8 cellular contexts compared by ENCODE assay signal in genomic region chr2:232699110-232699509, GRCh38. TPM values are rescaled to one million over a fixed set of nuclear protein-coding genes. Genes with fewer than 3 reads are reported as not detected.
DNase-seq lines count a peak whose midpoint lies in the region; ATAC-seq and TF ChIP-seq lines count a peak whose summit lies in the region.

No MANE protein-coding gene starts in this region.

- H3K27me3 Mint-ChIP-seq in activated T-helper 1 cell treated with anti-CD3 and anti-CD28 coated beads, Interleukin-12 subunit alpha, Interleukin-12 subunit beta, Interleukin-2, Interleukin-4 antibody, amounts not matched to agents 30 ng/mL and 10 ng/mL and 1 ng/mL, durations not matched to agents 14 hours and 24 hours and 36 hours (ENCODE audit: insufficient read depth) = no peaks in the 10 kb centered on the region

- H3K4me3 Mint-ChIP-seq in activated T-helper 1 cell treated with anti-CD3 and anti-CD28 coated beads, Interleukin-12 subunit alpha, Interleukin-12 subunit beta, Interleukin-2, Interleukin-4 antibody, amounts not matched to agents 30 ng/mL and 10 ng/mL and 1 ng/mL, durations not matched to agents 14 hours and 24 hours and 36 hours = peak overlapping the region; percentile 99

- H3K4me1 Mint-ChIP-seq in activated T-helper 1 cell treated with anti-CD3 and anti-CD28 coated beads, Interleukin-12 subunit alpha, Interleukin-12 subunit beta, Interleukin-2, Interleukin-4 antibody, amounts not matched to agents 30 ng/mL and 10 ng/mL and 1 ng/mL, durations not matched to agents 14 hours and 24 hours and 36 hours (ENCODE audit: low read depth) = peaks cover 30% of the 10 kb centered on the region

- H3K27ac ChIP-seq in left ventricle myocardium inferior (replicated peaks) = no peak overlapping the region
- H3K27ac ChIP-seq in heart right ventricle = peak overlapping the region in 1 of 10 donors; percentile 97
- no peak overlapping the region for H3K27ac ChIP-seq in upper lobe of right lung
- no peak overlapping the region for H3K27ac ChIP-seq in testis
- H3K27ac ChIP-seq in ascending aorta = no peak overlapping the region

- intact Hi-C loops in left ventricle myocardium inferior (cut with micrococcal nuclease) (no loop called here), heart right ventricle (cut with DNase I) (no loop called here), upper lobe of right lung (cut with DNase I) (no loop called here), testis (cut with DNase I; ENCODE audit: low total_unique reads) (no loop called here), ascending aorta (cut with DNase I) (no loop called here)
- intact Hi-C loops in activated T-helper 1 cell treated with anti-CD3 and anti-CD28 coated beads, Interleukin-12 subunit alpha, Interleukin-12 subunit beta, Interleukin-2, Interleukin-4 antibody, amounts not matched to agents 30 ng/mL and 10 ng/mL and 1 ng/mL, durations not matched to agents 14 hours and 24 hours and 36 hours (cut with micrococcal nuclease) = loop anchor here (5.0 kb wide), 5 partner anchors 48 to 1153 kb away; partner anchors contain the start of genes ATG16L1 and HJURP

- DNase-seq in left ventricle myocardium inferior (no peak), heart right ventricle (no peak), iPS-NIHi7 (ENCODE audit: extremely low spot score) (peak; percentile 25), upper lobe of right lung (no peak), testis (no peak), ascending aorta (ENCODE audit: low spot score in 2 of 2) (no peak), T-helper 9 cell (no peak)
- no peak for DNase-seq in activated T-helper 1 cell treated with anti-CD3 and anti-CD28 coated beads, Interleukin-12 subunit alpha, Interleukin-12 subunit beta, Interleukin-2, Interleukin-4 antibody, amounts not matched to agents 30 ng/mL and 10 ng/mL and 1 ng/mL, durations not matched to agents 14 hours and 24 hours and 36 hours (ENCODE audit: low spot score)

- H3K36me3 Mint-ChIP-seq in activated T-helper 1 cell treated with anti-CD3 and anti-CD28 coated beads, Interleukin-12 subunit alpha, Interleukin-12 subunit beta, Interleukin-2, Interleukin-4 antibody, amounts not matched to agents 30 ng/mL and 10 ng/mL and 1 ng/mL, durations not matched to agents 14 hours and 24 hours and 36 hours (ENCODE audit: low read depth) = peaks cover 30% of the 10 kb centered on the region

- TF ChIP-seq POLR2A in testis (IDR thresholded peaks at IDR 0.05) = no peak

- WGBS in heart right ventricle, 2 donors = 69 to 85% methylated on average over 2 of the region's 2 CpGs
- WGBS in testis, 2 donors = 54 to 58% methylated on average over 2 of the region's 2 CpGs

- H3K4me1 ChIP-seq in left ventricle myocardium inferior = peaks cover 70% of the 10 kb centered on the region
- peaks cover 9 to 68% (median 40%) of the 10 kb centered on the region in 9 donors for H3K4me1 ChIP-seq in heart right ventricle
- peaks cover 31% of the 10 kb centered on the region for H3K4me1 ChIP-seq in upper lobe of right lung
- H3K4me1 ChIP-seq in testis = peaks cover 21% of the 10 kb centered on the region
- peaks cover 7 to 25% of the 10 kb centered on the region in 2 donors for H3K4me1 ChIP-seq in ascending aorta

- peaks cover 9% of the 10 kb centered on the region for H3K36me3 ChIP-seq in left ventricle myocardium inferior
- H3K36me3 ChIP-seq in heart right ventricle = peaks cover 0 to 23% (median under 1%) of the 10 kb centered on the region in 9 donors
- peaks cover 8% of the 10 kb centered on the region for H3K36me3 ChIP-seq in upper lobe of right lung
- no peaks in the 10 kb centered on the region for H3K36me3 ChIP-seq in testis (ENCODE audit: low read depth, missing control alignments)
- H3K36me3 ChIP-seq in ascending aorta = peaks cover 4 to 8% of the 10 kb centered on the region in 2 donors

- TF ChIP-seq CTCF in left ventricle myocardium inferior (IDR thresholded peaks at IDR 0.05; ENCODE audit: borderline replicate concordance) (no peak), heart right ventricle (IDR thresholded peaks at IDR 0.05) (no peak), upper lobe of right lung (IDR thresholded peaks at IDR 0.05) (no peak), testis (IDR thresholded peaks at IDR 0.05) (no peak), ascending aorta (IDR thresholded peaks at IDR 0.05) (no peak)

- ATAC-seq in heart right ventricle = no peak
- ATAC-seq in upper lobe of right lung = no peak

- H3K4me3 ChIP-seq in left ventricle myocardium inferior (peak overlapping the region; percentile 94), heart right ventricle (peak overlapping the region in 4 of 10 donors; percentile 70 to 99 (median 95)), upper lobe of right lung (peak overlapping the region; percentile 99), testis (no peak overlapping the region), ascending aorta (peak overlapping the region in 1 of 2 donors; percentile 22)

- H3K9me3 ChIP-seq in left ventricle myocardium inferior (replicated peaks) (no peaks in the 10 kb centered on the region), heart right ventricle (no peaks in the 10 kb centered on the region), upper lobe of right lung (no peaks in the 10 kb centered on the region), testis (no peaks in the 10 kb centered on the region), ascending aorta (no peaks in the 10 kb centered on the region)

- no peaks in the 10 kb centered on the region for H3K27me3 ChIP-seq in left ventricle myocardium inferior (ENCODE audit: low read depth)
- H3K27me3 ChIP-seq in heart right ventricle = no peaks in the 10 kb centered on the region
- H3K27me3 ChIP-seq in upper lobe of right lung = no peaks in the 10 kb centered on the region
- H3K27me3 ChIP-seq in testis = no peaks in the 10 kb centered on the region
- H3K27me3 ChIP-seq in ascending aorta = no peaks in the 10 kb centered on the region

- H3K9me3 Mint-ChIP-seq in activated T-helper 1 cell treated with anti-CD3 and anti-CD28 coated beads, Interleukin-12 subunit alpha, Interleukin-12 subunit beta, Interleukin-2, Interleukin-4 antibody, amounts not matched to agents 30 ng/mL and 10 ng/mL and 1 ng/mL, durations not matched to agents 14 hours and 24 hours and 36 hours = peaks cover 4% of the 10 kb centered on the region

- peak overlapping the region; percentile 76 for H3K27ac Mint-ChIP-seq in activated T-helper 1 cell treated with anti-CD3 and anti-CD28 coated beads, Interleukin-12 subunit alpha, Interleukin-12 subunit beta, Interleukin-2, Interleukin-4 antibody, amounts not matched to agents 30 ng/mL and 10 ng/mL and 1 ng/mL, durations not matched to agents 14 hours and 24 hours and 36 hours

RNA-seq across cellular contexts. Expression of gene GIGYF2, which starts 2.0 kb away (rescaled TPM):
- 59.9 TPM for total RNA-seq in left ventricle myocardium inferior
- total RNA-seq in heart right ventricle = 10 to 100 TPM; 54.9 to 71.7 (median 66.5) TPM
- polyA plus RNA-seq in heart right ventricle = 10 to 100 TPM in 1 of 2 donors, 1 to 10 TPM in 1; 9.9 to 28.6 TPM
- 71.1 and 74.6 TPM in 2 replicates for total RNA-seq in activated T-helper 1 cell treated with anti-CD3 and anti-CD28 coated beads, Interleukin-12 subunit alpha, Interleukin-12 subunit beta, Interleukin-2, Interleukin-4 antibody, amounts not matched to agents 30 ng/mL and 10 ng/mL and 1 ng/mL, durations not matched to agents 14 hours and 24 hours and 36 hours
- 70.5 TPM for total RNA-seq in upper lobe of right lung
- 100 to 1,000 TPM; 150 to 173 TPM for total RNA-seq in testis
- polyA plus RNA-seq in testis (ENCODE audit: insufficient read depth, low read depth, low replicate concordance) = 107 TPM
- 27.5 TPM for total RNA-seq in ascending aorta

Comparison
In these comparisons a context has a peak if more than half of its experiments do, and no peak if none do; other contexts are left out.
1. H3K4me3 ChIP-seq: peak in left ventricle myocardium inferior (single experiment) and upper lobe of right lung (single experiment); none in testis (0 of 2).